Comparison of ENCODE assay signal across 2 cellular contexts in genomic region chr5:67166886-67167285, GRCh38.
TF ChIP-seq lines count a peak whose summit lies in the region.

No MANE protein-coding gene starts in this region.

TF ChIP-seq in liver, 16 proteins besides CTCF, POLR2A, EP300 and RAD21:
- no peak for TF ChIP-seq TAF1 (conservative IDR thresholded peaks at IDR 0.05)
- TF ChIP-seq ATF3 (IDR thresholded peaks at IDR 0.05) = no peak
- no peak for TF ChIP-seq REST (IDR thresholded peaks at IDR 0.05)
- no peak for TF ChIP-seq EGR1 (IDR thresholded peaks at IDR 0.05; ENCODE audit: low read depth in 2 of 2)
- no peak for TF ChIP-seq FOXA2 (IDR thresholded peaks at IDR 0.05)
- TF ChIP-seq GABPA (IDR thresholded peaks at IDR 0.05 in 1 of 2, conservative IDR thresholded peaks at IDR 0.05 in 1 of 2) = no peak

TF ChIP-seq in HepG2, 621 proteins besides CTCF, POLR2A, EP300 and RAD21:
- TF ChIP-seq SMARCE1 (IDR thresholded peaks at IDR 0.05; ENCODE audit: borderline replicate concordance) (no peak), PBX3 (CRISPR knock-in tag; IDR thresholded peaks at IDR 0.05; ENCODE audit: borderline replicate concordance) (no peak), ZNF383 (CRISPR knock-in tag; IDR thresholded peaks at IDR 0.05; ENCODE audit: borderline replicate concordance) (no peak), TBX2 (CRISPR knock-in tag; IDR thresholded peaks at IDR 0.05; ENCODE audit: borderline replicate concordance) (no peak), ZNF710 (CRISPR knock-in tag; IDR thresholded peaks at IDR 0.05; ENCODE audit: borderline replicate concordance) (no peak), RCOR2 (CRISPR knock-in tag; IDR thresholded peaks at IDR 0.05) (no peak), ZNF782 (CRISPR knock-in tag; IDR thresholded peaks at IDR 0.05; ENCODE audit: borderline replicate concordance) (no peak), DMAP1 (CRISPR knock-in tag; IDR thresholded peaks at IDR 0.05) (no peak), ZMAT3 (CRISPR knock-in tag; conservative IDR thresholded peaks at IDR 0.05) (no peak), AGO2 (optimal IDR thresholded peaks at IDR 0.05; ENCODE audit: low read depth, low read length) (no peak), CAMTA2 (CRISPR knock-in tag; IDR thresholded peaks at IDR 0.05; ENCODE audit: borderline replicate concordance) (no peak)
